8 cellular contexts compared by ENCODE assay signal in the genomic region with DNA sequence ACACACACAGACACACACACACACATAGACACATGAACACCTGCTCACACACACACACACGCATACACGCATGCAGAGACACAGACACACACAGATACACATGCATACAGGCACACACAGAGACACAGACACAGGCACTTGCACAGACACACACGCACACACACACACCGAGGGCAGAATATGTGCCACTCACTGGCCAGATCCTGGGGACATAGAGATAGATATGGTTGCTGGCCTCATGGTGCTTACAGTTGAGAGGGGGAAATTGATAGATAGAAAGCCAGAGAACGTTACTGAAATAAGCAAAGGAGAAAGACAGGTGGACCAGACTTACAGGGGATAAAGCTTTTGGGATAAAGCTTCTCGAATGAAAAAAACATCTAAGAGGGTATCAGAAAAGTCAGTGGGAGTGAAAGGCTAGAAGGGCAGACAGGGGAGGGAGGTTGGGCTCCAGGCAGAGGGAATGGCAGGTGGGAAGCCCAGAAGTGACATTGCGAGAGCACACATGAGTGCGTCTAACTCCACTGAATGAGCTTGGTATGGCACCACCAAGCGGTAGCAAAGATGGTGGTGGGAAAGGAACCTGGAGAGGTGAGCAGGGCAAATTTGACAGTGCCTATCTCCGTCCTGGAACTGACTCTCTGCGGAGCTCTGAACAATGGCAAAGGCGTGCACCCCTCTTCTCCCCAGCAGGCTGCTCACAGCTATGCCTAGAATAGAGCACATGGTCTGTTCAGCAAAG.
A peak's percentile ranks its signal among the peaks of the same experiment; 100 is the strongest.
DNase-seq lines count a peak whose midpoint lies in the region; ATAC-seq and TF ChIP-seq lines count a peak whose summit lies in the region.
"Had no signal": no experiment of that assay in that cellular context is flagged by ENCODE, and none has a peak within 500 bp of the region (broad histone marks: within the 10 kb centered on the region; RNA-seq: fewer than 3 reads in every experiment).

No MANE protein-coding gene starts in this region.

- H3K27me3 Mint-ChIP-seq in naive thymus-derived CD4-positive, alpha-beta T cell = peaks cover 0 to 17% (median 3%) of the 10 kb centered on the region in 5 donors

- intact Hi-C loops in body of pancreas (cut with DNase I) = no loop called here
- intact Hi-C loops in naive thymus-derived CD4-positive, alpha-beta T cell (cut with micrococcal nuclease) = loop anchor here (1.0 to 10.0 kb wide), 4 partner anchors 391 to 502 kb away; a partner anchor contains a TSS

- H3K27ac Mint-ChIP-seq in naive thymus-derived CD4-positive, alpha-beta T cell = peak overlapping the region in 1 of 9 donors; percentile 2

- H3K27me3 ChIP-seq in body of pancreas = no peaks in the 10 kb centered on the region
- no peaks in the 10 kb centered on the region for H3K27me3 ChIP-seq in naive thymus-derived CD4-positive, alpha-beta T cell (ENCODE audit: control insufficient read depth in 2 of 2, insufficient read depth in 2 of 2, low read length in 2 of 2)
- no peaks in the 10 kb centered on the region for H3K27me3 ChIP-seq in tibial nerve

- POLR2A ChIA-PET in naive thymus-derived CD4-positive, alpha-beta T cell (lab: Charles Lee) = interaction anchor here (1.4 kb wide), 1 partner anchor 10 kb away, joined by 3 read pairs; no protein-coding TSS in a partner anchor

- H3K9me3 ChIP-seq in body of pancreas (no peaks in the 10 kb centered on the region), tibial nerve (no peaks in the 10 kb centered on the region)
- H3K9me3 ChIP-seq in naive thymus-derived CD4-positive, alpha-beta T cell (ENCODE audit: control insufficient read depth in 2 of 3, low read length in 3 of 3) = no peaks in the 10 kb centered on the region

- ATAC-seq in HG02759 (IDR thresholded peaks at IDR 0.05; ENCODE audit: unreplicated experiment) (peak; percentile 67), body of pancreas (no peak), GM21526 (IDR thresholded peaks at IDR 0.05; ENCODE audit: low FRiP score, unreplicated experiment) (no peak)
- peak; percentile 41 for ATAC-seq in naive thymus-derived CD4-positive, alpha-beta T cell

- H3K4me3 ChIP-seq in GM12875 (ENCODE audit: low read depth, low read length) = no peak overlapping the region
- H3K4me3 ChIP-seq in body of pancreas = no peak overlapping the region
- H3K4me3 ChIP-seq in naive thymus-derived CD4-positive, alpha-beta T cell (ENCODE audit: low read length) = no peak overlapping the region
- no peak overlapping the region for H3K4me3 ChIP-seq in tibial nerve

- TF ChIP-seq CTCF in GM12875 (IDR thresholded peaks at IDR 0.05; ENCODE audit: borderline replicate concordance, insufficient read depth, low read depth, low read length) = peak; percentile 45; the same call in 1 of the 2 replicates
- peak; percentile 12 to 57 (median 42) for TF ChIP-seq CTCF in body of pancreas (IDR thresholded peaks at IDR 0.05)
- TF ChIP-seq CTCF in tibial nerve (IDR thresholded peaks at IDR 0.05) = no peak

- H3K4me1 Mint-ChIP-seq in naive thymus-derived CD4-positive, alpha-beta T cell = peaks cover 3 to 18% (median 10%) of the 10 kb centered on the region in 7 donors

- 61 to 66% methylated on average over 12 of the region's 12 CpGs for WGBS in body of pancreas, 2 donors
- 83 to 89% methylated on average over 12 of the region's 12 CpGs for WGBS in tibial nerve, 2 donors

- H3K4me3 Mint-ChIP-seq in naive thymus-derived CD4-positive, alpha-beta T cell = no peak overlapping the region

- DNase-seq in body of pancreas (peak; percentile 33 to 59 (median 34)), tibial nerve (ENCODE audit: low spot score in 2 of 2) (no peak), pons (ENCODE audit: low spot score) (no peak)
- peak in 5 of 9 donors; percentile 15 to 31 (median 18) for DNase-seq in naive thymus-derived CD4-positive, alpha-beta T cell
- DNase-seq: activated CD8-positive, alpha-beta memory T cell treated with anti-CD3 and anti-CD28 coated beads for 24 hours had no signal

- TF ChIP-seq POLR2A in body of pancreas (IDR thresholded peaks at IDR 0.05) = no peak
- no peak for TF ChIP-seq POLR2A in tibial nerve (IDR thresholded peaks at IDR 0.05)

- H3K27ac ChIP-seq in body of pancreas = no peak overlapping the region
- H3K27ac ChIP-seq in naive thymus-derived CD4-positive, alpha-beta T cell (ENCODE audit: low read depth, low read length) = no peak overlapping the region
- H3K27ac ChIP-seq in tibial nerve = no peak overlapping the region

- peaks cover 0 to 2% (median 0%) of the 10 kb centered on the region in 5 donors for H3K36me3 Mint-ChIP-seq in naive thymus-derived CD4-positive, alpha-beta T cell

- no peaks in the 10 kb centered on the region for H3K36me3 ChIP-seq in body of pancreas (replicated peaks in 1 of 2; ENCODE audit: insufficient read depth in 1 of 2, low read depth in 2 of 2)
- no peaks in the 10 kb centered on the region for H3K36me3 ChIP-seq in naive thymus-derived CD4-positive, alpha-beta T cell (ENCODE audit: control insufficient read depth in 2 of 3, insufficient read depth in 3 of 3, low read length in 3 of 3)
- H3K36me3 ChIP-seq in tibial nerve = no peaks in the 10 kb centered on the region

- H3K4me1 ChIP-seq in body of pancreas = no peaks in the 10 kb centered on the region
- H3K4me1 ChIP-seq in naive thymus-derived CD4-positive, alpha-beta T cell (ENCODE audit: control insufficient read depth in 2 of 2, insufficient read depth in 2 of 2, low read length in 2 of 2) = no peaks in the 10 kb centered on the region
- peaks cover 0 to 6% (median 2%) of the 10 kb centered on the region in 4 donors for H3K4me1 ChIP-seq in tibial nerve

- TF ChIP-seq EP300 in tibial nerve (IDR thresholded peaks at IDR 0.05) = no peak

- peaks cover 0 to 5% (median 0%) of the 10 kb centered on the region in 11 donors for H3K9me3 Mint-ChIP-seq in naive thymus-derived CD4-positive, alpha-beta T cell

- CTCF ChIA-PET in naive thymus-derived CD4-positive, alpha-beta T cell (lab: Charles Lee) = interaction anchor here (0.7 kb wide), 2 partner anchors 234 to 466 kb away, joined by 3 read pairs; no protein-coding TSS in a partner anchor

Comparison
In these comparisons a context has a peak if more than half of its experiments do, and no peak if none do; other contexts are left out.
1. CTCF ChIP-seq: peak in GM12875 (single experiment) and body of pancreas (7 of 7); none in tibial nerve (0 of 5).
2. ATAC-seq: peak in HG02759 (single experiment) and naive thymus-derived CD4-positive, alpha-beta T cell (single experiment); none in body of pancreas (single experiment) and GM21526 (single experiment).
3. DNase-seq: peak in body of pancreas (4 of 4) and naive thymus-derived CD4-positive, alpha-beta T cell (5 of 9); none in tibial nerve (0 of 2) and pons (single experiment).